16 cellular contexts compared by ENCODE assay signal in genomic region chr2:240700616-240701015, GRCh38. TPM values are rescaled to one million over a fixed set of nuclear protein-coding genes. Genes with fewer than 3 reads are reported as not detected.
"Had no signal": no experiment of that assay in that cellular context is flagged by ENCODE, and none has a peak within 500 bp of the region (broad histone marks: within the 10 kb centered on the region; RNA-seq: fewer than 3 reads in every experiment).

No MANE protein-coding gene starts in this region.

RNA-seq across cellular contexts. Expression of gene AQP12A, which starts 8.9 kb away (rescaled TPM):
- total RNA-seq: natural killer cell, occipital lobe, osteoblast, ovary, prostate gland, pulmonary artery endothelial cell, right atrium auricular region, sciatic nerve, smooth muscle cell, suprapubic skin, testis, transverse colon, upper lobe of right lung, urinary bladder, uterus had no signal
- polyA plus RNA-seq: neural cell, ovary, smooth muscle cell, urinary bladder had no signal

RNA-seq across cellular contexts. Expression of gene AQP12B, which starts 17.9 kb away (rescaled TPM):
- total RNA-seq: natural killer cell, occipital lobe, osteoblast, prostate gland, pulmonary artery endothelial cell, right atrium auricular region, sciatic nerve, smooth muscle cell, suprapubic skin, testis, upper lobe of right lung, urinary bladder, uterus had no signal
- polyA plus RNA-seq: neural cell, ovary, smooth muscle cell, urinary bladder had no signal
